ENCODE assay signal across 11 cellular contexts in genomic region chr12:45615268-45615667, GRCh38.
A peak's percentile ranks its signal among the peaks of the same experiment; 100 is the strongest.
DNase-seq lines count a peak whose midpoint lies in the region; ATAC-seq and TF ChIP-seq lines count a peak whose summit lies in the region.
"Had no signal": no experiment of that assay in that cellular context is flagged by ENCODE, and none has a peak within 500 bp of the region (broad histone marks: within the 10 kb centered on the region; RNA-seq: fewer than 3 reads in every experiment).

No MANE protein-coding gene starts in this region.

- intact Hi-C loops in left ventricle myocardium inferior (cut with micrococcal nuclease) (no loop called here), ascending aorta (cut with DNase I) (no loop called here), lower lobe of right lung (cut with DNase I) (no loop called here)

- DNase-seq in GM03348 (ENCODE audit: low spot score) (peak; percentile 50), NCI-H2107 (lab: John Stamatoyannopoulos, UW) (peak; percentile 21), astrocyte of the spinal cord (ENCODE audit: low read depth, low spot score) (peak; percentile 72), non-pigmented ciliary epithelial cell (ENCODE audit: low read depth) (peak; percentile 36), left ventricle myocardium inferior (no peak), ascending aorta (ENCODE audit: low spot score in 2 of 2) (no peak), lower lobe of right lung (no peak)
- DNase-seq: GF-D8, NCI-H1694 treated with DMSO at 0.1 percent for 48 hours, pancreas had no signal

- H3K9me3 ChIP-seq in left ventricle myocardium inferior (replicated peaks) (no peaks in the 10 kb centered on the region), ascending aorta (no peaks in the 10 kb centered on the region), lower lobe of right lung (no peaks in the 10 kb centered on the region)
- H3K9me3 ChIP-seq: pancreas had no signal

- H3K4me1 ChIP-seq in left ventricle myocardium inferior (no peaks in the 10 kb centered on the region), ascending aorta (no peaks in the 10 kb centered on the region), lower lobe of right lung (no peaks in the 10 kb centered on the region)

- H3K36me3 ChIP-seq in left ventricle myocardium inferior: no peaks in the 10 kb centered on the region
- no peaks in the 10 kb centered on the region for H3K36me3 ChIP-seq in ascending aorta
- no peaks in the 10 kb centered on the region for H3K36me3 ChIP-seq in lower lobe of right lung
- H3K36me3 ChIP-seq: pancreas had no signal

- ATAC-seq in lower lobe of right lung: no peak
- no peak for ATAC-seq in activated CD4-positive, CD25-positive, alpha-beta regulatory T cell treated with anti-CD3 and anti-CD28 coated beads, Interleukin-2, amount 50 U/mL, for 24 hours

- H3K27me3 ChIP-seq in left ventricle myocardium inferior (ENCODE audit: low read depth) (peaks cover 14% of the 10 kb centered on the region), ascending aorta (no peaks in the 10 kb centered on the region), lower lobe of right lung (ENCODE audit: low read depth) (peaks cover 12% of the 10 kb centered on the region)
- H3K27me3 ChIP-seq: pancreas had no signal

- H3K4me3 ChIP-seq in astrocyte of the spinal cord (ENCODE audit: low read depth, low read length) (no peak overlapping the region), left ventricle myocardium inferior (no peak overlapping the region), ascending aorta (no peak overlapping the region), lower lobe of right lung (no peak overlapping the region)
- H3K4me3 ChIP-seq: pancreas had no signal

- in situ Hi-C loops in astrocyte of the spinal cord (cut with HindIII; ENCODE audit: low sequenced_read_pairs): no loop called here

- no peak for TF ChIP-seq CTCF in astrocyte of the spinal cord (IDR thresholded peaks at IDR 0.05; ENCODE audit: low read depth, low read length)
- TF ChIP-seq CTCF in left ventricle myocardium inferior (IDR thresholded peaks at IDR 0.05; ENCODE audit: borderline replicate concordance): no peak
- no peak for TF ChIP-seq CTCF in ascending aorta (IDR thresholded peaks at IDR 0.05)
- no peak for TF ChIP-seq CTCF in lower lobe of right lung (IDR thresholded peaks at IDR 0.05)

- H3K27ac ChIP-seq in left ventricle myocardium inferior (replicated peaks) (no peak overlapping the region), ascending aorta (no peak overlapping the region), lower lobe of right lung (no peak overlapping the region)
- H3K27ac ChIP-seq: pancreas had no signal

Comparison
In these comparisons a context has a peak if more than half of its experiments do, and no peak if none do; other contexts are left out.
1. DNase-seq: peak in GM03348 (single experiment), NCI-H2107 (single experiment), astrocyte of the spinal cord (single experiment) and non-pigmented ciliary epithelial cell (single experiment); none in left ventricle myocardium inferior (single experiment), ascending aorta (0 of 2) and lower lobe of right lung (single experiment).